8 cellular contexts compared by ENCODE assay signal in the genomic region with DNA sequence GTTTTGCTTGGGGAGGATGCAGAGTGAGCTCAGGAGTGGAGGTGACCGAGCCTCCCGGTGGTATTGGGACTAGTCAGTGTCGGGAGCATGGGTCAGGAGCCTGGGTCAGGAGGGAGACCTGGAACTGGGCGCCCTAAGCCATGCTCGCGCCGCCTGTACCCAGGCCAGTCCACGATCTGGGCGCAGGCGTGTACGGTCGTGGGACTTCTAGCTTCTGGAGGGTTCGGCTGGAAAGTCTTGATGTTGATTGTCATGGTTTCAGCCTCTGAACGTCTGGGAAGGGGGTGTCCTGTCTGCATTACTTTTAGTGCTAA. TPM values are rescaled to one million over a fixed set of nuclear protein-coding genes. Genes with fewer than 3 reads are reported as not detected.
DNase-seq lines count a peak whose midpoint lies in the region; ATAC-seq, FAIRE-seq and TF ChIP-seq lines count a peak whose summit lies in the region.

No MANE protein-coding gene starts in this region.

- peak overlapping the region in 1 of 4 donors; percentile 98 for H3K4me3 Mint-ChIP-seq in CD4-positive, CD25-positive, alpha-beta regulatory T cell
- H3K4me3 Mint-ChIP-seq in GM23338 (no peak overlapping the region), chondrocyte (ENCODE audit: unreplicated experiment) (no peak overlapping the region)

- no peak for DNase-seq in CD4-positive, CD25-positive, alpha-beta regulatory T cell
- DNase-seq in GM23338 (ENCODE audit: low spot score) (no peak), keratinocyte (ENCODE audit: low read depth, low spot score) (no peak), tibial artery (no peak), germinal center (ENCODE audit: low spot score) (no peak), chondrocyte (ENCODE audit: low spot score) (no peak), dedifferentiated amniotic fluid mesenchymal stem cell (ENCODE audit: extremely low spot score) (no peak)

- peak overlapping the region in 2 of 3 donors; percentile 99 for H3K27ac Mint-ChIP-seq in CD4-positive, CD25-positive, alpha-beta regulatory T cell
- H3K27ac Mint-ChIP-seq in GM23338 (peak overlapping the region; percentile 100), chondrocyte (ENCODE audit: unreplicated experiment) (no peak overlapping the region)

- no peaks in the 10 kb centered on the region for H3K9me3 ChIP-seq in CD4-positive, CD25-positive, alpha-beta regulatory T cell (ENCODE audit: control insufficient read depth in 2 of 2, low read length in 2 of 2)
- H3K9me3 ChIP-seq in keratinocyte (ENCODE audit: control insufficient read depth, low read depth, low read length) = no peaks in the 10 kb centered on the region
- H3K9me3 ChIP-seq in tibial artery = no peaks in the 10 kb centered on the region

- H4K20me1 ChIP-seq in GM23338 (replicated peaks; ENCODE audit: insufficient read depth) (no peaks in the 10 kb centered on the region), keratinocyte (ENCODE audit: control insufficient read depth, extremely low read depth, insufficient read depth, low read length) (peaks cover 5% of the 10 kb centered on the region)

- intact Hi-C loops in tibial artery (cut with DNase I; ENCODE audit: low total_unique reads) = loop anchor here (10.0 kb wide), 1 partner anchor 150 kb away; a partner anchor contains a TSS

- H3F3A ChIP-seq in GM23338 (replicated peaks; ENCODE audit: low read depth) = no peaks in the 10 kb centered on the region; the same call in 1 of the 2 replicates

- no peaks in the 10 kb centered on the region for H3K27me3 Mint-ChIP-seq in CD4-positive, CD25-positive, alpha-beta regulatory T cell
- H3K27me3 Mint-ChIP-seq in GM23338 (ENCODE audit: insufficient read depth, low read depth, poor library complexity) (peaks cover 4% of the 10 kb centered on the region), chondrocyte (ENCODE audit: low read depth) (no peaks in the 10 kb centered on the region)

- no peak overlapping the region for H3K4me3 ChIP-seq in CD4-positive, CD25-positive, alpha-beta regulatory T cell (ENCODE audit: low read depth, low read length)
- H3K4me3 ChIP-seq in GM23338 (no peak overlapping the region), keratinocyte (ENCODE audit: control insufficient read depth in 2 of 3, extremely low read depth in 1 of 3, insufficient read depth in 2 of 3, low read depth in 1 of 3, low read length in 3 of 3) (no peak overlapping the region), tibial artery (no peak overlapping the region)

- H3K9me2 ChIP-seq in GM23338 (ENCODE audit: insufficient read depth) = no peaks in the 10 kb centered on the region

- peaks cover 6% of the 10 kb centered on the region for H3K4me1 ChIP-seq in CD4-positive, CD25-positive, alpha-beta regulatory T cell (ENCODE audit: control insufficient read depth, insufficient read depth, low read length, poor library complexity, severe bottlenecking)
- H3K4me1 ChIP-seq in GM23338 (ENCODE audit: insufficient read depth) (peaks cover 2% of the 10 kb centered on the region; the same call in 1 of the 2 replicates), keratinocyte (ENCODE audit: control insufficient read depth, extremely low read depth, insufficient read depth, low read length) (peaks cover 4% of the 10 kb centered on the region), tibial artery (no peaks in the 10 kb centered on the region)

- H3K4me1 Mint-ChIP-seq in CD4-positive, CD25-positive, alpha-beta regulatory T cell = peaks cover 0 to 28% (median 0%) of the 10 kb centered on the region in 4 donors
- H3K4me1 Mint-ChIP-seq in GM23338 (peaks cover 2% of the 10 kb centered on the region; the same call in 2 of the 3 replicates), chondrocyte (ENCODE audit: low read depth) (peaks cover 17% of the 10 kb centered on the region)

- H3K9me3 Mint-ChIP-seq in CD4-positive, CD25-positive, alpha-beta regulatory T cell = no peaks in the 10 kb centered on the region
- H3K9me3 Mint-ChIP-seq in GM23338 (no peaks in the 10 kb centered on the region; the same call in 2 of the 3 replicates), chondrocyte (ENCODE audit: low read depth) (no peaks in the 10 kb centered on the region)

- H2AFZ ChIP-seq in GM23338 (no peak overlapping the region), keratinocyte (ENCODE audit: control insufficient read depth, low read length) (peak overlapping the region; percentile 97)

- H3K27ac ChIP-seq in CD4-positive, CD25-positive, alpha-beta regulatory T cell (ENCODE audit: insufficient read depth, low read length, poor library complexity, severe bottlenecking) = no peak overlapping the region
- H3K27ac ChIP-seq in GM23338 (ENCODE audit: low read depth) (no peak overlapping the region; the same call in none of the 2 replicates), keratinocyte (ENCODE audit: control insufficient read depth, insufficient read depth, low read length) (peak overlapping the region; percentile 97), tibial artery (peak overlapping the region; percentile 82 to 88)

- TF ChIP-seq CTCF in GM23338 (conservative IDR thresholded peaks at IDR 0.05; ENCODE audit: low read depth in 2 of 2) (no peak), keratinocyte (optimal IDR thresholded peaks at IDR 0.05 in 1 of 3, IDR thresholded peaks at IDR 0.05 in 1 of 3, conservative IDR thresholded peaks at IDR 0.05 in 1 of 3; ENCODE audit: extremely low read depth in 1 of 3, insufficient read depth in 2 of 3, low read length in 3 of 3) (no peak), tibial artery (IDR thresholded peaks at IDR 0.05) (no peak), chondrocyte (IDR thresholded peaks at IDR 0.05) (no peak)

- no peaks in the 10 kb centered on the region for H3K9me1 ChIP-seq in keratinocyte (ENCODE audit: control insufficient read depth, extremely low read depth, insufficient read depth, low read length)

- no peak overlapping the region for H3K9ac ChIP-seq in keratinocyte (ENCODE audit: control insufficient read depth, extremely low read depth, insufficient read depth, low read length)

- peaks cover 21% of the 10 kb centered on the region for H3K36me3 ChIP-seq in CD4-positive, CD25-positive, alpha-beta regulatory T cell (ENCODE audit: control insufficient read depth, insufficient read depth, low read length)
- H3K36me3 ChIP-seq in GM23338 (ENCODE audit: insufficient read depth) (peaks cover 25% of the 10 kb centered on the region), keratinocyte (ENCODE audit: control insufficient read depth in 2 of 2, extremely low read depth in 1 of 2, insufficient read depth in 2 of 2, low read length in 2 of 2) (peaks cover 9 to 20% of the 10 kb centered on the region in 2 experiments), tibial artery (peaks cover 12 to 30% (median 18%) of the 10 kb centered on the region in 3 donors)

- no peaks in the 10 kb centered on the region for H3K27me3 ChIP-seq in CD4-positive, CD25-positive, alpha-beta regulatory T cell (ENCODE audit: control insufficient read depth, insufficient read depth, low read length)
- H3K27me3 ChIP-seq in GM23338 (ENCODE audit: insufficient read depth) (no peaks in the 10 kb centered on the region), keratinocyte (ENCODE audit: control insufficient read depth, extremely low read depth, insufficient read depth, low read length) (no peaks in the 10 kb centered on the region), tibial artery (no peaks in the 10 kb centered on the region)

- no peak for FAIRE-seq in keratinocyte (lab: Jason Lieb, UNC)

- H3K36me3 Mint-ChIP-seq in CD4-positive, CD25-positive, alpha-beta regulatory T cell = peaks cover 5% of the 10 kb centered on the region
- peaks cover 25% of the 10 kb centered on the region; the same call in 2 of the 3 replicates for H3K36me3 Mint-ChIP-seq in GM23338 (ENCODE audit: low read depth)
- peaks cover 12% of the 10 kb centered on the region for H3K36me3 Mint-ChIP-seq in chondrocyte (ENCODE audit: low read depth)

- H3K4me2 ChIP-seq in GM23338 (no peak overlapping the region), keratinocyte (ENCODE audit: control insufficient read depth, extremely low read depth, insufficient read depth, low read depth, low read length) (no peak overlapping the region)

- H3K79me2 ChIP-seq in GM23338 (replicated peaks; ENCODE audit: insufficient read depth) (peaks cover 13% of the 10 kb centered on the region), keratinocyte (ENCODE audit: control insufficient read depth, insufficient read depth, low read length) (peaks cover 26% of the 10 kb centered on the region)

- dilution Hi-C loops in keratinocyte (cut with MboI; ENCODE audit: extremely low pct_ligation_motif_present, low sequenced_read_pairs) = no loop called here

- no peak for ATAC-seq in CD4-positive, CD25-positive, alpha-beta regulatory T cell (ENCODE audit: low read depth in 2 of 2)
- ATAC-seq in GM23338 (peak; percentile 29), SK-N-SH treated with all-trans-retinoic acid at 6 μM for 48 hours (peak; percentile 44)

RNA-seq across cellular contexts. Expression of a gene that starts 0.2 kb away (rescaled TPM):
- total RNA-seq in CD4-positive, CD25-positive, alpha-beta regulatory T cell = 228 TPM
- 100 to 1,000 TPM in 2 of 4 donors, 10 to 100 TPM in 2; 55.7 to 137 (median 111) TPM for polyA plus RNA-seq in CD4-positive, CD25-positive, alpha-beta regulatory T cell
- 246 and 323 TPM in 2 replicates for total RNA-seq in GM23338 (2014; rRNA removed; shearing (Covaris generic))
- 83.3 and 90.5 TPM in 2 replicates for polyA plus RNA-seq in GM23338 (2016; fragmentation: Nextera tagmentation; extraction: Ambion mirVana)
- polyA plus RNA-seq in keratinocyte = 96.7 to 127 TPM (median 112 TPM) in 3 replicates
- polyA plus RNA-seq in keratinocyte (2011; ENCODE audit: low read depth) = 157 TPM
- 92.3 and 153 TPM in 2 replicates for polyA plus RNA-seq in keratinocyte (2011; cell fraction: cytosol; rRNA removed)
- polyA plus RNA-seq in keratinocyte (2011; cell fraction: nucleus; rRNA removed) = 225 and 267 TPM in 2 replicates
- 121 and 190 TPM in 2 replicates for polyA plus RNA-seq in keratinocyte (2012; ENCODE audit: low replicate concordance)
- polyA minus RNA-seq in keratinocyte = 100 to 182 TPM (median 130 TPM) in 3 replicates
- 221 TPM for polyA minus RNA-seq in keratinocyte (2011; cell fraction: cytosol; rRNA and poly(A)+ RNA removed)
- polyA minus RNA-seq in keratinocyte (2011; cell fraction: nucleus; rRNA and poly(A)+ RNA removed) = 54.9 and 115 TPM in 2 replicates
- 241 to 295 TPM (median 288 TPM) in 3 replicates for total RNA-seq in chondrocyte

RNA-seq across cellular contexts. Expression of a gene that starts 28.0 kb away (rescaled TPM):
- total RNA-seq in CD4-positive, CD25-positive, alpha-beta regulatory T cell = 29.2 TPM
- polyA plus RNA-seq in CD4-positive, CD25-positive, alpha-beta regulatory T cell = 1 to 10 TPM; 1.8 to 2.2 (median 2.0) TPM
- 15.0 and 15.3 TPM in 2 replicates for total RNA-seq in GM23338 (2014; rRNA removed; shearing (Covaris generic))
- polyA plus RNA-seq in GM23338 (2016; fragmentation: Nextera tagmentation; extraction: Ambion mirVana) (2.2 and 2.4 TPM in 2 replicates), keratinocyte (1.9 to 3.4 TPM (median 2.2 TPM) in 3 replicates)
- 0.91 TPM for polyA plus RNA-seq in keratinocyte (2011; ENCODE audit: low read depth)
- polyA plus RNA-seq in keratinocyte (2011; cell fraction: cytosol; rRNA removed) = 0.90 and 1.5 TPM in 2 replicates
- polyA plus RNA-seq in keratinocyte (2011; cell fraction: nucleus; rRNA removed) = 2.3 and 3.4 TPM in 2 replicates
- polyA plus RNA-seq in keratinocyte (2012; ENCODE audit: low replicate concordance) = 1.6 TPM in 2 replicates
- 1.0 to 6.3 TPM (median 2.5 TPM) in 3 replicates for polyA minus RNA-seq in keratinocyte
- polyA minus RNA-seq in keratinocyte (2011; cell fraction: cytosol; rRNA and poly(A)+ RNA removed) = 2.5 TPM
- polyA minus RNA-seq in keratinocyte (2011; cell fraction: nucleus; rRNA and poly(A)+ RNA removed) = 3.8 and 5.9 TPM in 2 replicates
- total RNA-seq in chondrocyte = 13.7 to 15.5 TPM (median 13.9 TPM) in 3 replicates

Comparison
In these comparisons a context has a peak if more than half of its experiments do, and no peak if none do; other contexts are left out.
1. ATAC-seq: peak in GM23338 (single experiment) and SK-N-SH treated with all-trans-retinoic acid at 6 μM for 48 hours (single experiment); none in CD4-positive, CD25-positive, alpha-beta regulatory T cell (0 of 2).
2. H3K27ac ChIP-seq: peak in keratinocyte (single experiment) and tibial artery (2 of 2); none in CD4-positive, CD25-positive, alpha-beta regulatory T cell (single experiment) and GM23338 (single experiment).